ENCODE assay signal across 1 cellular context in the genomic region with DNA sequence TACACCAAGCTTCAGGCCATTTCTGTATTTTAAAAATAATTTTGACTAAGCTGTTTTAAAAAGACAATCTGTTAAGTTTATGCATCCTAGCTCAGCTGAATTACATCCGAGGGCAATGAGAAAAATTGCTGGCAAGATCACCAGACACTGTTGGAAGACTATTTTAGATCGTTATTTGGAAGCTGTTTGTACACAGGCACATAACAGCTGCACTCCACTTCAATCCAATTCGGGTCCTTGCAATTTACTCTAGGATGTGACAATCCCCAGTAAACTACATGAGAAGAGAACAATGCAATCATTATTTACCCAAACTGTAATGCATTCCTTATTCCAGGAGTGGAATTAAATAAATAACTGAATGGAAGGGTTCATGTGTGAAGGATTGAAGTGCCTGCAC.
TF ChIP-seq lines count a peak whose summit lies in the region.

No MANE protein-coding gene starts in this region.

TF ChIP-seq in SK-N-SH, 30 proteins besides CTCF, POLR2A, EP300 and RAD21 (continued from another document):
- TF ChIP-seq USF1 (IDR thresholded peaks at IDR 0.05; ENCODE audit: borderline replicate concordance, low read depth) (no peak), TCF12 (IDR thresholded peaks at IDR 0.05) (no peak), SMC3 (IDR thresholded peaks at IDR 0.05; ENCODE audit: low read depth, low read length) (no peak), NFIC (IDR thresholded peaks at IDR 0.05; ENCODE audit: borderline replicate concordance) (no peak), FOXM1 (IDR thresholded peaks at IDR 0.05; ENCODE audit: low read depth) (no peak), TAF1 (IDR thresholded peaks at IDR 0.05; ENCODE audit: borderline replicate concordance, low read depth, low read length) (no peak), YY1 (IDR thresholded peaks at IDR 0.05; ENCODE audit: low read depth) (no peak)
- TF ChIP-seq, protein P1, sequence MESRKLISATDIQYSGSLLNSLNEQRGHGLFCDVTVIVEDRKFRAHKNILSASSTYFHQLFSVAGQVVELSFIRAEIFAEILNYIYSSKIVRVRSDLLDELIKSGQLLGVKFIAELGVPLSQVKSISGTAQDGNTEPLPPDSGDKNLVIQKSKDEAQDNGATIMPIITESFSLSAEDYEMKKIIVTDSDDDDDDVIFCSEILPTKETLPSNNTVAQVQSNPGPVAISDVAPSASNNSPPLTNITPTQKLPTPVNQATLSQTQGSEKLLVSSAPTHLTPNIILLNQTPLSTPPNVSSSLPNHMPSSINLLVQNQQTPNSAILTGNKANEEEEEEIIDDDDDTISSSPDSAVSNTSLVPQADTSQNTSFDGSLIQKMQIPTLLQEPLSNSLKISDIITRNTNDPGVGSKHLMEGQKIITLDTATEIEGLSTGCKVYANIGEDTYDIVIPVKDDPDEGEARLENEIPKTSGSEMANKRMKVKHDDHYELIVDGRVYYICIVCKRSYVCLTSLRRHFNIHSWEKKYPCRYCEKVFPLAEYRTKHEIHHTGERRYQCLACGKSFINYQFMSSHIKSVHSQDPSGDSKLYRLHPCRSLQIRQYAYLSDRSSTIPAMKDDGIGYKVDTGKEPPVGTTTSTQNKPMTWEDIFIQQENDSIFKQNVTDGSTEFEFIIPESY (IDR thresholded peaks at IDR 0.05; ENCODE audit: borderline replicate concordance, low read depth): no peak
